In the genomic region with DNA sequence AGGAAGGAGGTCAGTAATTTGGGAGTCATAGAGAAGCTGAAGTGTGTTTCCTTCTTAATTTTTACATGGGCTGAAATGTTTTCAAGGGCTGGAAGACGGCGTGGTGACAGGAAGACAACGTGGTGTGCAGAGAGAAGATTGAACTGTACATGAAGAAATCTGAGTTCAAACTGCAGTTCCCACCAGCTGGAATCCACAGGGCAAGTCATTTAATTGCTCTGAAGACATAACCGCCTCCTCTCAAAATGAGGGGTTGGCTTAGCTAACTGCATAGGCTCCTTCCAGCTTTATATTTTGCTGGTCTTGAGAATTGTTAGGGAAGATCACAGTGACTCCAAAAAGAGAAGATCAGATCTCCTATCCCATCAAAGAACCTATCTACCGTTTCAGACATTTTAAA, we compare ENCODE assay signal across 17 cellular contexts.
A peak's percentile ranks its signal among the peaks of the same experiment; 100 is the strongest.
DNase-seq lines count a peak whose midpoint lies in the region; ATAC-seq and TF ChIP-seq lines count a peak whose summit lies in the region.
"Had no signal": no experiment of that assay in that cellular context is flagged by ENCODE, and none has a peak within 500 bp of the region (broad histone marks: within the 10 kb centered on the region; RNA-seq: fewer than 3 reads in every experiment).

No MANE protein-coding gene starts in this region.

- ATAC-seq in HG03108 (IDR thresholded peaks at IDR 0.05; ENCODE audit: unreplicated experiment): no peak
- ATAC-seq: A549 had no signal

- peak overlapping the region; percentile 62 for H3K9ac ChIP-seq in skeletal muscle satellite cell (ENCODE audit: low read depth, low read length)
- H3K9ac ChIP-seq: KMS-11 had no signal

- H3K4me2 ChIP-seq in skeletal muscle satellite cell (ENCODE audit: low read length): no peak overlapping the region
- H3K4me2 ChIP-seq: A549, KMS-11 had no signal

- peaks cover 44% of the 10 kb centered on the region for H3K4me1 Mint-ChIP-seq in dendritic cell treated with granulocyte-macrophage colony-stimulating factor and Interleukin-4, amounts not matched to agents 40 ng/mL and 50 ng/mL, for 4 days (ENCODE audit: low read depth)
- H3K4me1 Mint-ChIP-seq: CD4-positive, CD25-positive, alpha-beta regulatory T cell had no signal

- H3K9me3 ChIP-seq in cardiac muscle cell (ENCODE audit: low read depth): no peaks in the 10 kb centered on the region
- H3K9me3 ChIP-seq in skeletal muscle satellite cell (replicated peaks; ENCODE audit: low read length): no peaks in the 10 kb centered on the region
- H3K9me3 ChIP-seq: A549, SJSA1 had no signal

- H3K27ac ChIP-seq in cardiac muscle cell: peak overlapping the region; percentile 72
- H3K27ac ChIP-seq: A549, KMS-11, SJSA1 had no signal

- H3K4me1 ChIP-seq in cardiac muscle cell (ENCODE audit: low read depth) (peaks cover 32% of the 10 kb centered on the region), skeletal muscle satellite cell (ENCODE audit: control insufficient read depth, insufficient read depth, low read length) (peaks cover 83% of the 10 kb centered on the region)
- H3K4me1 ChIP-seq: A549 had no signal

- intact Hi-C loops in cardiac septum (cut with DNase I): loop anchor here (5.0 kb wide), 1 partner anchor 204 kb away; no protein-coding TSS in a partner anchor
- intact Hi-C loops in dendritic cell treated with granulocyte-macrophage colony-stimulating factor and Interleukin-4, amounts not matched to agents 40 ng/mL and 50 ng/mL, for 4 days (cut with micrococcal nuclease): no loop called here

- H3K27me3 Mint-ChIP-seq in dendritic cell treated with granulocyte-macrophage colony-stimulating factor and Interleukin-4, amounts not matched to agents 40 ng/mL and 50 ng/mL, for 4 days: no peaks in the 10 kb centered on the region
- H3K27me3 Mint-ChIP-seq: CD4-positive, CD25-positive, alpha-beta regulatory T cell had no signal

- no peak for TF ChIP-seq CTCF in cardiac muscle cell (IDR thresholded peaks at IDR 0.05; ENCODE audit: low read depth, low read length)

- no peak overlapping the region for H3K4me3 ChIP-seq in cardiac muscle cell
- no peak overlapping the region for H3K4me3 ChIP-seq in skeletal muscle satellite cell (ENCODE audit: low read length)
- H3K4me3 ChIP-seq: A549, SJSA1 had no signal

- H3K36me3 Mint-ChIP-seq in dendritic cell treated with granulocyte-macrophage colony-stimulating factor and Interleukin-4, amounts not matched to agents 40 ng/mL and 50 ng/mL, for 4 days (ENCODE audit: low read depth): no peaks in the 10 kb centered on the region
- H3K36me3 Mint-ChIP-seq: CD4-positive, CD25-positive, alpha-beta regulatory T cell had no signal

- H3K27ac Mint-ChIP-seq in dendritic cell treated with granulocyte-macrophage colony-stimulating factor and Interleukin-4, amounts not matched to agents 40 ng/mL and 50 ng/mL, for 4 days: peak overlapping the region; percentile 39
- H3K27ac Mint-ChIP-seq: CD4-positive, CD25-positive, alpha-beta regulatory T cell had no signal

- H3K36me3 ChIP-seq in cardiac muscle cell (peaks cover 4% of the 10 kb centered on the region), skeletal muscle satellite cell (ENCODE audit: insufficient read depth, low read length) (no peaks in the 10 kb centered on the region)
- H3K36me3 ChIP-seq: SJSA1 had no signal

- DNase-seq in cardiac muscle cell (ENCODE audit: low read depth in 1 of 2, low spot score in 1 of 2): no peak
- DNase-seq in cardiac septum (ENCODE audit: low spot score): no peak
- DNase-seq in NCI-H2227 (lab: John Stamatoyannopoulos, UW; ENCODE audit: unreplicated experiment): peak; percentile 43
- DNase-seq in H4 (ENCODE audit: low spot score): no peak
- DNase-seq in amniotic stem cell (lab: John Stamatoyannopoulos, UW): no peak
- DNase-seq: CD4-positive, CD25-positive, alpha-beta regulatory T cell; GOT3; NCI-H1092; NCI-H1694; NCI-H2171 treated with DMSO at 0.1 percent for 48 hours; NCI-H510A treated with DMSO at 0.1 percent for 48 hours had no signal

- H3K9me3 Mint-ChIP-seq in dendritic cell treated with granulocyte-macrophage colony-stimulating factor and Interleukin-4, amounts not matched to agents 40 ng/mL and 50 ng/mL, for 4 days: no peaks in the 10 kb centered on the region

- no peaks in the 10 kb centered on the region for H3K27me3 ChIP-seq in cardiac muscle cell
- no peaks in the 10 kb centered on the region for H3K27me3 ChIP-seq in skeletal muscle satellite cell (ENCODE audit: control insufficient read depth, insufficient read depth, low read length)
- H3K27me3 ChIP-seq: SJSA1 had no signal

- no peak overlapping the region for H3K4me3 Mint-ChIP-seq in dendritic cell treated with granulocyte-macrophage colony-stimulating factor and Interleukin-4, amounts not matched to agents 40 ng/mL and 50 ng/mL, for 4 days
- H3K4me3 Mint-ChIP-seq: CD4-positive, CD25-positive, alpha-beta regulatory T cell had no signal
